ENCODE assay signal across 24 cellular contexts in the genomic region with DNA sequence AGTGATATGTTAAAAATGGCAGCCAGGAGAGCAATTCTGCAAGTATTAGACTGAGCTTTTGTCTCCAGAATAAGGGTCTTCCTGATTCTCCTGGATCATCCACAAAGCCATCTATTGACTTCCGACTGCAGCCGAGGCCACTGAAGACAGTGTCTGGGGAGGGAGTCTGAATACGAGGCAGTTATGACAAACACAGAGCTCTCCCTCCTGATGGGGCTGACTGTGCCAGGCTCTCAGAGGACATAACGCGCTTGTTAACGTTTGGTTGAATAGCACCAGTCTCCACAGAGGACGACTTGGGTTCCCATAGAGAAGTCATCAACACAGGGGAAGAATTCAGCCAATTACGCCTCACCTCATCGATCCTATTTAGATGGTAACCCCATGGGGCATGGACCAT.
"Had no signal": no experiment of that assay in that cellular context is flagged by ENCODE, and none has a peak within 500 bp of the region (broad histone marks: within the 10 kb centered on the region; RNA-seq: fewer than 3 reads in every experiment).

No MANE protein-coding gene starts in this region.

- H3K9me3 Mint-ChIP-seq: activated T-cell treated with anti-CD3 and anti-CD28 coated beads, Interleukin-2, amount 50 U/mL, for 24 hours; activated T-helper 17 cell treated with anti-CD3 and anti-CD28 coated beads, Interleukin-2, amount 50 U/mL, for 72 hours had no signal

- H3K4me3 ChIP-seq: adrenal gland, ascending aorta, colonic mucosa, gastroesophageal sphincter, heart right ventricle, lower lobe of right lung, upper lobe of right lung had no signal

- H3K36me3 ChIP-seq: adrenal gland, ascending aorta, colonic mucosa, gastroesophageal sphincter, heart right ventricle, lower lobe of right lung, neutrophil, upper lobe of right lung had no signal

- H3K9ac ChIP-seq: parathyroid adenoma had no signal

- H3K4me1 ChIP-seq: adrenal gland, ascending aorta, colonic mucosa, gastroesophageal sphincter, heart right ventricle, lower lobe of right lung, parathyroid adenoma, upper lobe of right lung had no signal

- H2AFZ ChIP-seq: parathyroid adenoma had no signal

- H3K36me3 Mint-ChIP-seq: activated naive CD8-positive, alpha-beta T cell; naive thymus-derived CD4-positive, alpha-beta T cell had no signal

- H3K4me3 Mint-ChIP-seq: activated B cell treated with CpG ODN at 0.5 μM for 24 hours; activated CD4-positive, alpha-beta T cell treated with anti-CD3 and anti-CD28 coated beads for 36 hours; activated naive CD8-positive, alpha-beta T cell; activated T-cell treated with anti-CD3 and anti-CD28 coated beads, Interleukin-2, amount 50 U/mL, for 24 hours; activated T-helper 17 cell treated with anti-CD3 and anti-CD28 coated beads, Interleukin-2, amount 50 U/mL, for 72 hours; central memory CD8-positive, alpha-beta T cell; naive thymus-derived CD4-positive, alpha-beta T cell had no signal

- H3K27me3 ChIP-seq: adrenal gland, ascending aorta, colonic mucosa, gastroesophageal sphincter, heart right ventricle, neutrophil, upper lobe of right lung had no signal

- DNase-seq: activated B cell treated with CpG ODN at 0.5 μM for 24 hours; activated CD4-positive, alpha-beta T cell treated with anti-CD3 and anti-CD28 coated beads for 36 hours; activated CD4-positive, alpha-beta T cell treated with anti-CD3 and anti-CD28 coated beads, Interleukin-2, amount 50 U/mL, for 4 hours; activated CD8-positive, alpha-beta memory T cell treated with anti-CD3 and anti-CD28 coated beads for 24 hours; activated CD8-positive, alpha-beta memory T cell treated with anti-CD3 and anti-CD28 coated beads, Interleukin-2, amount 50 U/mL, for 4 hours; activated T-cell treated with anti-CD3 and anti-CD28 coated beads, Interleukin-2, amount 50 U/mL, for 24 hours; adrenal gland; colonic mucosa; heart right ventricle; lower lobe of right lung; naive thymus-derived CD4-positive, alpha-beta T cell; stimulated activated CD4-positive, alpha-beta T cell treated with anti-CD3 and anti-CD28 coated beads, Interleukin-2, amount 100 ng/mL, for 48 hours; stimulated activated CD8-positive, alpha-beta memory T cell treated with anti-CD3 and anti-CD28 coated beads, Interleukin-4, amount 100 ng/mL, for 48 hours; stimulated activated naive CD4-positive, alpha-beta T cell; T-helper 9 cell; upper lobe of right lung had no signal

- H3K79me2 ChIP-seq: parathyroid adenoma had no signal

- H3K27ac ChIP-seq: adrenal gland, ascending aorta, colonic mucosa, epithelial cell of prostate, gastroesophageal sphincter, heart right ventricle, lower lobe of right lung, neutrophil, parathyroid adenoma, upper lobe of right lung had no signal

- H3K9me3 ChIP-seq: adrenal gland, ascending aorta, colonic mucosa, gastroesophageal sphincter, heart right ventricle, lower lobe of right lung, neutrophil, upper lobe of right lung had no signal

- H3K27ac Mint-ChIP-seq: activated B cell treated with CpG ODN at 0.5 μM for 24 hours; activated CD4-positive, alpha-beta T cell treated with anti-CD3 and anti-CD28 coated beads for 36 hours; activated naive CD8-positive, alpha-beta T cell; activated T-cell treated with anti-CD3 and anti-CD28 coated beads, Interleukin-2, amount 50 U/mL, for 24 hours; activated T-helper 17 cell treated with anti-CD3 and anti-CD28 coated beads, Interleukin-2, amount 50 U/mL, for 72 hours; naive thymus-derived CD4-positive, alpha-beta T cell had no signal

- H3K4me1 Mint-ChIP-seq: activated B cell treated with CpG ODN at 0.5 μM for 24 hours; activated CD4-positive, alpha-beta T cell treated with anti-CD3 and anti-CD28 coated beads for 36 hours; activated T-helper 17 cell treated with anti-CD3 and anti-CD28 coated beads, Interleukin-2, amount 50 U/mL, for 72 hours; central memory CD8-positive, alpha-beta T cell; naive thymus-derived CD4-positive, alpha-beta T cell had no signal

- H3K27me3 Mint-ChIP-seq: activated B cell treated with CpG ODN at 0.5 μM for 24 hours; activated CD4-positive, alpha-beta T cell treated with anti-CD3 and anti-CD28 coated beads for 36 hours; activated naive CD8-positive, alpha-beta T cell; activated T-cell treated with anti-CD3 and anti-CD28 coated beads, Interleukin-2, amount 50 U/mL, for 24 hours; activated T-helper 17 cell treated with anti-CD3 and anti-CD28 coated beads, Interleukin-2, amount 50 U/mL, for 72 hours; central memory CD8-positive, alpha-beta T cell had no signal
